Comparison of ENCODE assay signal across 2 cellular contexts in genomic region chr20:33501000-33501399, GRCh38.
TF ChIP-seq lines count a peak whose summit lies in the region.

No MANE protein-coding gene starts in this region.

TF ChIP-seq in HepG2, 621 proteins besides CTCF, POLR2A, EP300 and RAD21:
- TF ChIP-seq ZNF660 (CRISPR knock-in tag; IDR thresholded peaks at IDR 0.05; ENCODE audit: borderline replicate concordance, low read depth) (no peak), MAFK (conservative IDR thresholded peaks at IDR 0.05 in 1 of 2, IDR thresholded peaks at IDR 0.05 in 1 of 2; ENCODE audit: low read length in 2 of 2) (peak; percentile 75 to 79), MAFF (IDR thresholded peaks at IDR 0.05; ENCODE audit: low read depth, low read length) (peak; percentile 55)

TF ChIP-seq in WTC11, 78 proteins besides CTCF, POLR2A, EP300 and RAD21 (continued from another document):
- TF ChIP-seq ZNF416 (CRISPR knock-in tag; IDR thresholded peaks at IDR 0.05) (no peak), GTF2I (CRISPR knock-in tag; conservative IDR thresholded peaks at IDR 0.05) (no peak), KAT7 (CRISPR knock-in tag; IDR thresholded peaks at IDR 0.05; ENCODE audit: borderline replicate concordance) (no peak), NFYB (CRISPR knock-in tag; conservative IDR thresholded peaks at IDR 0.05; ENCODE audit: low read depth) (no peak), RELA (CRISPR knock-in tag; IDR thresholded peaks at IDR 0.05; ENCODE audit: borderline replicate concordance) (no peak), MXD4 (CRISPR knock-in tag; IDR thresholded peaks at IDR 0.05; ENCODE audit: borderline replicate concordance) (no peak), ZNF671 (CRISPR knock-in tag; IDR thresholded peaks at IDR 0.05) (no peak), ZNF317 (CRISPR knock-in tag; IDR thresholded peaks at IDR 0.05; ENCODE audit: borderline replicate concordance, low read depth) (no peak), USF2 (CRISPR knock-in tag; IDR thresholded peaks at IDR 0.05) (no peak), GABPB1 (CRISPR knock-in tag; IDR thresholded peaks at IDR 0.05) (no peak), ZNF219 (CRISPR knock-in tag; IDR thresholded peaks at IDR 0.05; ENCODE audit: borderline replicate concordance) (no peak), E2F4 (CRISPR knock-in tag; IDR thresholded peaks at IDR 0.05; ENCODE audit: borderline replicate concordance, low read depth) (no peak), NFATC4 (CRISPR knock-in tag; IDR thresholded peaks at IDR 0.05) (no peak), TEAD1 (CRISPR knock-in tag; IDR thresholded peaks at IDR 0.05) (no peak), NR1H2 (CRISPR knock-in tag; IDR thresholded peaks at IDR 0.05) (no peak)
- TF ChIP-seq, protein P1, sequence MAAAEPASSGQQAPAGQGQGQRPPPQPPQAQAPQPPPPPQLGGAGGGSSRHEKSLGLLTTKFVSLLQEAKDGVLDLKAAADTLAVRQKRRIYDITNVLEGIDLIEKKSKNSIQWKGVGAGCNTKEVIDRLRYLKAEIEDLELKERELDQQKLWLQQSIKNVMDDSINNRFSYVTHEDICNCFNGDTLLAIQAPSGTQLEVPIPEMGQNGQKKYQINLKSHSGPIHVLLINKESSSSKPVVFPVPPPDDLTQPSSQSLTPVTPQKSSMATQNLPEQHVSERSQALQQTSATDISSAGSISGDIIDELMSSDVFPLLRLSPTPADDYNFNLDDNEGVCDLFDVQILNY (CRISPR knock-in tag; IDR thresholded peaks at IDR 0.05) = no peak
- TF ChIP-seq, protein P2, sequence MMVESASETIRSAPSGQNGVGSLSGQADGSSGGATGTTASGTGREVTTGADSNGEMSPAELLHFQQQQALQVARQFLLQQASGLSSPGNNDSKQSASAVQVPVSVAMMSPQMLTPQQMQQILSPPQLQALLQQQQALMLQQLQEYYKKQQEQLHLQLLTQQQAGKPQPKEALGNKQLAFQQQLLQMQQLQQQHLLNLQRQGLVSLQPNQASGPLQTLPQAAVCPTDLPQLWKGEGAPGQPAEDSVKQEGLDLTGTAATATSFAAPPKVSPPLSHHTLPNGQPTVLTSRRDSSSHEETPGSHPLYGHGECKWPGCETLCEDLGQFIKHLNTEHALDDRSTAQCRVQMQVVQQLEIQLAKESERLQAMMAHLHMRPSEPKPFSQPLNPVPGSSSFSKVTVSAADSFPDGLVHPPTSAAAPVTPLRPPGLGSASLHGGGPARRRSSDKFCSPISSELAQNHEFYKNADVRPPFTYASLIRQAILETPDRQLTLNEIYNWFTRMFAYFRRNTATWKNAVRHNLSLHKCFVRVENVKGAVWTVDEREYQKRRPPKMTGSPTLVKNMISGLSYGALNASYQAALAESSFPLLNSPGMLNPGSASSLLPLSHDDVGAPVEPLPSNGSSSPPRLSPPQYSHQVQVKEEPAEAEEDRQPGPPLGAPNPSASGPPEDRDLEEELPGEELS (CRISPR knock-in tag; IDR thresholded peaks at IDR 0.05) = no peak
TF ChIP-seq in WTC11: peak in this region for 0.
